ENCODE assay signal across 14 cellular contexts in genomic region chr12:64147011-64147671, GRCh38.
DNase-seq lines count a peak whose midpoint lies in the region; ATAC-seq and TF ChIP-seq lines count a peak whose summit lies in the region.
"Had no signal": no experiment of that assay in that cellular context is flagged by ENCODE, and none has a peak within 500 bp of the region (broad histone marks: within the 10 kb centered on the region; RNA-seq: fewer than 3 reads in every experiment).

No MANE protein-coding gene starts in this region.

- DNase-seq in natural killer cell (no peak), T-helper 17 cell (no peak), glomerular visceral epithelial cell (ENCODE audit: extremely low spot score) (peak; percentile 74), NOMO-1 treated with dmso at 0.1 percent for 144 hours (lab: John Stamatoyannopoulos, UW; ENCODE audit: unreplicated experiment) (no peak), NCI-H1092 treated with DMSO at 0.1 percent for 48 hours (lab: John Stamatoyannopoulos, UW) (no peak)
- DNase-seq in natural killer cell treated with Interleukin-12 subunit alpha and Interleukin-12 subunit beta and Interleukin-15 and Interleukin-18, amount 100 ng/mL, for 72 hours (ENCODE audit: low spot score): no peak
- DNase-seq: activated CD8-positive, alpha-beta memory T cell treated with anti-CD3 and anti-CD28 coated beads, Interleukin-2, amount 50 U/mL, for 48 hours; EL; NCI-H146; NK-92 treated with Interleukin-12 subunit alpha and Interleukin-12 subunit beta, amount 100 ng/mL, for 24 hours; stimulated activated CD4-positive, alpha-beta T cell treated with anti-CD3 and anti-CD28 coated beads, Interleukin-2, amount 100 ng/mL, for 24 hours had no signal

- intact Hi-C loops in natural killer cell (cut with micrococcal nuclease): no loop called here

- peaks cover 0 to 6% of the 10 kb centered on the region in 2 donors for H3K4me1 Mint-ChIP-seq in natural killer cell
- peaks cover 0 to 6% of the 10 kb centered on the region in 2 donors for H3K4me1 Mint-ChIP-seq in natural killer cell treated with Interleukin-12 subunit alpha and Interleukin-12 subunit beta and Interleukin-15 and Interleukin-18, amount 100 ng/mL, for 72 hours (ENCODE audit: low read depth in 2 of 2)
- no peaks in the 10 kb centered on the region for H3K4me1 Mint-ChIP-seq in T-helper 17 cell

- no peak overlapping the region for H3K27ac Mint-ChIP-seq in natural killer cell
- no peak overlapping the region for H3K27ac Mint-ChIP-seq in natural killer cell treated with Interleukin-12 subunit alpha and Interleukin-12 subunit beta and Interleukin-15 and Interleukin-18, amount 100 ng/mL, for 72 hours
- H3K27ac Mint-ChIP-seq in T-helper 17 cell: no peak overlapping the region

- H3K4me3 ChIP-seq in stomach smooth muscle (ENCODE audit: low read length in 2 of 2): peak overlapping the region; percentile 6 to 35
- H3K4me3 ChIP-seq: SJSA1 had no signal

- H3K27me3 ChIP-seq in stomach smooth muscle (ENCODE audit: control insufficient read depth in 1 of 2, insufficient read depth in 2 of 2, low read length in 2 of 2): no peaks in the 10 kb centered on the region
- H3K27me3 ChIP-seq: SJSA1 had no signal

- no peaks in the 10 kb centered on the region for H3K36me3 Mint-ChIP-seq in natural killer cell
- H3K36me3 Mint-ChIP-seq in natural killer cell treated with Interleukin-12 subunit alpha and Interleukin-12 subunit beta and Interleukin-15 and Interleukin-18, amount 100 ng/mL, for 72 hours: no peaks in the 10 kb centered on the region
- peaks cover 2% of the 10 kb centered on the region for H3K36me3 Mint-ChIP-seq in T-helper 17 cell (ENCODE audit: low read depth)

- H3K4me1 ChIP-seq in stomach smooth muscle (ENCODE audit: control insufficient read depth, insufficient read depth, low read length): no peaks in the 10 kb centered on the region
- H3K4me1 ChIP-seq: SJSA1 had no signal

- H3K27me3 Mint-ChIP-seq in natural killer cell (ENCODE audit: low read depth in 2 of 2) (no peaks in the 10 kb centered on the region), T-helper 17 cell (no peaks in the 10 kb centered on the region)
- peaks cover 0 to 2% of the 10 kb centered on the region in 2 donors for H3K27me3 Mint-ChIP-seq in natural killer cell treated with Interleukin-12 subunit alpha and Interleukin-12 subunit beta and Interleukin-15 and Interleukin-18, amount 100 ng/mL, for 72 hours

- no peak overlapping the region for H3K9ac ChIP-seq in stomach smooth muscle (ENCODE audit: low read length in 2 of 2)

- H3K9me3 Mint-ChIP-seq in natural killer cell: no peaks in the 10 kb centered on the region
- no peaks in the 10 kb centered on the region for H3K9me3 Mint-ChIP-seq in natural killer cell treated with Interleukin-12 subunit alpha and Interleukin-12 subunit beta and Interleukin-15 and Interleukin-18, amount 100 ng/mL, for 72 hours

- no peak for TF ChIP-seq CTCF in natural killer cell (IDR thresholded peaks at IDR 0.05)

- H3K9me3 ChIP-seq in T-helper 17 cell (ENCODE audit: control insufficient read depth, low read length, poor library complexity, severe bottlenecking) (no peaks in the 10 kb centered on the region), stomach smooth muscle (ENCODE audit: control insufficient read depth in 2 of 2, low read length in 2 of 2) (no peaks in the 10 kb centered on the region)
- H3K9me3 ChIP-seq: SJSA1 had no signal

- peaks cover 12% of the 10 kb centered on the region in 2 donors for H3K36me3 ChIP-seq in stomach smooth muscle (ENCODE audit: control insufficient read depth in 2 of 2, insufficient read depth in 2 of 2, low read length in 2 of 2)

- no peak overlapping the region for H3K27ac ChIP-seq in stomach smooth muscle (ENCODE audit: low read length)
- H3K27ac ChIP-seq: SJSA1 had no signal

- ATAC-seq in natural killer cell (peak in 1 of 3 donors; percentile 24), T-helper 17 cell (no peak), GM21360 (IDR thresholded peaks at IDR 0.05; ENCODE audit: unreplicated experiment) (no peak)
- ATAC-seq in natural killer cell treated with Interleukin-12 subunit alpha and Interleukin-12 subunit beta and Interleukin-15 and Interleukin-18, amount 100 ng/mL, for 72 hours: no peak

- H3K4me3 Mint-ChIP-seq in natural killer cell: peak overlapping the region; percentile 58
- H3K4me3 Mint-ChIP-seq in natural killer cell treated with Interleukin-12 subunit alpha and Interleukin-12 subunit beta and Interleukin-15 and Interleukin-18, amount 100 ng/mL, for 72 hours: no peak overlapping the region
- H3K4me3 Mint-ChIP-seq in T-helper 17 cell: peak overlapping the region; percentile 71
